ENCODE assay signal across 1 cellular context in the genomic region with DNA sequence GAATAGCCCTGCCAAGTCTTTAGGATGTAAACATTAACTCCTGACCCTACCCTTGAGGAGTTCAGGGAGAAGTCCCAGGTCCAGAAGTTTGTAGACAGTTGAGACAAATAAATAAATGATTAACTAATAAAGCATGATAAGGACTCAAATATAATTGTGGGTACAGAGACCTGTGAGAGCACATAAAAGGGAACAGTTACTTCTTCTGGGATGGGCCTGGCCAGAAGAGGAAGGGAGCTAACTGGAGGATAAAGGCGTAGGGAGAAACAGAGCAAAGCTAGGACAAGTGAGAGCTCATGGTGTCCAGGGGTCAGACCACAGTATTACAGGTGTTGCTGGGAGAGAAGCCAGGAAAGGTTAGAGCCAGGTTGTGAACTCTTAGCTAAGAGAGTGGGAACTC.
TF ChIP-seq lines count a peak whose summit lies in the region.

No MANE protein-coding gene starts in this region.

TF ChIP-seq in HepG2, 621 proteins besides CTCF, POLR2A, EP300 and RAD21 (continued from another document):
- TF ChIP-seq ZNF839 (CRISPR knock-in tag; IDR thresholded peaks at IDR 0.05; ENCODE audit: borderline replicate concordance) (no peak), AGO1 (IDR thresholded peaks at IDR 0.05; ENCODE audit: low read depth, low read length, poor library complexity, severe bottlenecking) (no peak), ZNF761 (CRISPR knock-in tag; conservative IDR thresholded peaks at IDR 0.05) (no peak)
- TF ChIP-seq, protein P1, sequence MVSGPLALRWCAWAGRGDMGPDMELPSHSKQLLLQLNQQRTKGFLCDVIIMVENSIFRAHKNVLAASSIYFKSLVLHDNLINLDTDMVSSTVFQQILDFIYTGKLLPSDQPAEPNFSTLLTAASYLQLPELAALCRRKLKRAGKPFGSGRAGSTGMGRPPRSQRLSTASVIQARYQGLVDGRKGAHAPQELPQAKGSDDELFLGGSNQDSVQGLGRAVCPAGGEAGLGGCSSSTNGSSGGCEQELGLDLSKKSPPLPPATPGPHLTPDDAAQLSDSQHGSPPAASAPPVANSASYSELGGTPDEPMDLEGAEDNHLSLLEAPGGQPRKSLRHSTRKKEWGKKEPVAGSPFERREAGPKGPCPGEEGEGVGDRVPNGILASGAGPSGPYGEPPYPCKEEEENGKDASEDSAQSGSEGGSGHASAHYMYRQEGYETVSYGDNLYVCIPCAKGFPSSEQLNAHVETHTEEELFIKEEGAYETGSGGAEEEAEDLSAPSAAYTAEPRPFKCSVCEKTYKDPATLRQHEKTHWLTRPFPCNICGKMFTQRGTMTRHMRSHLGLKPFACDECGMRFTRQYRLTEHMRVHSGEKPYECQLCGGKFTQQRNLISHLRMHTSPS (CRISPR knock-in tag; IDR thresholded peaks at IDR 0.05; ENCODE audit: low read depth): no peak
